Comparison of ENCODE assay signal across 16 cellular contexts in the genomic region with DNA sequence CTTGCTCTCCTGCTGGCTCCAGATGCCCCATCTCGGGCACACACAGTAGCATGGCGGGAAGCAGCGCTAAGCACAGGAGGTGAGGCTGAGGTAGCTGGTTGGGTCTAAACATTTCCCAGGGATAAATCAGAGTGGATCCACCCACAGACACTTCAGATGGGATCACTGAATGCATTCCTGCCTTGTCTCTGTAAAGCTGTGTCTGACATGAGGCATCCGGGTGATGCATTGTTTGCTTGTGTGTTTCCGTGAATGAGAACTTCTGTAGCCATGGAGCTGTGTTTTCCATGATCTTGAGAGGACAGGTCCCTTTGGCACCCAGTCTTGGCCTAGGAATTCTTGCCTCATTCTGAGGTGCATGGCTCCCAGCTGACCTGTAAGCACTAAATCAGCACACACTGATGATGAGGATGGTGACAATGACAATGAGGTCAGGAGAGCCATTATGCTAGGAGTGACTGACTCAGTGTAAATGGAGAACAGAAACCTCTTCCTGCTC. TPM values are rescaled to one million over a fixed set of nuclear protein-coding genes. Genes with fewer than 3 reads are reported as not detected.
DNase-seq lines count a peak whose midpoint lies in the region; ATAC-seq and TF ChIP-seq lines count a peak whose summit lies in the region.
"Had no signal": no experiment of that assay in that cellular context is flagged by ENCODE, and none has a peak within 500 bp of the region (broad histone marks: within the 10 kb centered on the region; RNA-seq: fewer than 3 reads in every experiment).

No MANE protein-coding gene starts in this region.

- H3K27me3 ChIP-seq in Caco-2 (replicated peaks; ENCODE audit: control insufficient read depth, insufficient read depth, low read length) (no peaks in the 10 kb centered on the region), breast epithelium (no peaks in the 10 kb centered on the region)

- H3K9me3 ChIP-seq in Caco-2 (no peaks in the 10 kb centered on the region), breast epithelium (no peaks in the 10 kb centered on the region)
- H3K9me3 ChIP-seq: suprapubic skin had no signal

- intact Hi-C loops in Caco-2 (cut with micrococcal nuclease; ENCODE audit: unreplicated experiment) = loop anchor here (5.0 kb wide), 1 partner anchor 49 kb away; no protein-coding TSS in a partner anchor
- intact Hi-C loops in breast epithelium (cut with DNase I; ENCODE audit: low total_unique reads) = no loop called here

- no peak overlapping the region for H3K4me3 ChIP-seq in Caco-2 (ENCODE audit: low read depth, low read length)
- no peak overlapping the region for H3K4me3 ChIP-seq in breast epithelium
- H3K4me3 ChIP-seq: suprapubic skin had no signal

- TF ChIP-seq CTCF in Caco-2 (IDR thresholded peaks at IDR 0.05; ENCODE audit: insufficient read depth in 1 of 2, low read depth in 1 of 2, low read length in 1 of 2, severe bottlenecking in 1 of 2, unreplicated experiment in 1 of 2) (no peak), breast epithelium (IDR thresholded peaks at IDR 0.05) (no peak), mesothelial cell of epicardium (IDR thresholded peaks at IDR 0.05; ENCODE audit: unreplicated experiment) (no peak)

- no peaks in the 10 kb centered on the region for H3K36me3 Mint-ChIP-seq in Caco-2 (ENCODE audit: insufficient read depth, unreplicated experiment)
- no peaks in the 10 kb centered on the region for H3K36me3 Mint-ChIP-seq in mesothelial cell of epicardium
- H3K36me3 Mint-ChIP-seq in activated naive CD8-positive, alpha-beta T cell treated with anti-CD3 and anti-CD28 coated beads, Interleukin-2, amount 50 U/mL, for 24 hours (ENCODE audit: low read depth) = no peaks in the 10 kb centered on the region
- H3K36me3 Mint-ChIP-seq: naive B cell had no signal

- CTCF ChIA-PET in Caco-2 (lab: Charles Lee) = interaction anchor here (0.7 to 2.0 kb wide), 4 partner anchors 11 to 54 kb away, joined by 3 to 11 read pairs (median 4); no protein-coding TSS in a partner anchor

- H3K4me1 Mint-ChIP-seq in Caco-2 (ENCODE audit: low read depth, unreplicated experiment) (peaks cover 41% of the 10 kb centered on the region), mesothelial cell of epicardium (peaks cover 60% of the 10 kb centered on the region)
- H3K4me1 Mint-ChIP-seq in activated naive CD8-positive, alpha-beta T cell treated with anti-CD3 and anti-CD28 coated beads, Interleukin-2, amount 50 U/mL, for 24 hours = no peaks in the 10 kb centered on the region
- H3K4me1 Mint-ChIP-seq: activated CD4-positive, alpha-beta memory T cell treated with anti-CD3 and anti-CD28 coated beads, Interleukin-2, amount 10 ng/mL, durations not matched to agents 7 days and 5 days; naive B cell had no signal

- H3K27ac ChIP-seq in breast epithelium = peak overlapping the region; percentile 71 to 77
- H3K27ac ChIP-seq: suprapubic skin had no signal

- H3K27me3 Mint-ChIP-seq in Caco-2 (ENCODE audit: insufficient read depth, unreplicated experiment) (no peaks in the 10 kb centered on the region), mesothelial cell of epicardium (ENCODE audit: low read depth) (no peaks in the 10 kb centered on the region)
- peaks cover 18% of the 10 kb centered on the region for H3K27me3 Mint-ChIP-seq in activated naive CD8-positive, alpha-beta T cell treated with anti-CD3 and anti-CD28 coated beads, Interleukin-2, amount 50 U/mL, for 24 hours

- DNase-seq in Caco-2 (no peak), HPDE6-E6E7 (ENCODE audit: extremely low spot score) (peak; percentile 56), breast epithelium (ENCODE audit: low spot score in 2 of 2) (peak in 1 of 2 donors; percentile 57), mesothelial cell of epicardium (ENCODE audit: low spot score in 2 of 2, unreplicated experiment in 2 of 2) (no peak), foreskin melanocyte (no peak)
- no peak for DNase-seq in activated CD8-positive, alpha-beta memory T cell treated with anti-CD3 and anti-CD28 coated beads, Interleukin-2, amount 50 U/mL, for 48 hours
- no peak for DNase-seq in activated naive CD8-positive, alpha-beta T cell treated with anti-CD3 and anti-CD28 coated beads, Interleukin-2, amount 50 U/mL, for 24 hours
- DNase-seq: activated CD4-positive, alpha-beta memory T cell treated with anti-CD3 and anti-CD28 coated beads, Interleukin-2, amount 10 ng/mL, durations not matched to agents 7 days and 5 days; activated gamma-delta T cell treated with Interleukin-2 at 50 U/mL for 16 hours; CD4-positive, alpha-beta T cell; naive B cell; T1000 had no signal

- POLR2A ChIA-PET in Caco-2 (lab: Charles Lee) = no interaction called here

- H3K4me1 ChIP-seq in Caco-2 (peaks cover 46% of the 10 kb centered on the region), breast epithelium (no peaks in the 10 kb centered on the region)

- H3K27ac Mint-ChIP-seq in Caco-2 (ENCODE audit: unreplicated experiment) (peak overlapping the region; percentile 50), mesothelial cell of epicardium (peak overlapping the region; percentile 94)
- H3K27ac Mint-ChIP-seq in activated naive CD8-positive, alpha-beta T cell treated with anti-CD3 and anti-CD28 coated beads, Interleukin-2, amount 50 U/mL, for 24 hours = no peak overlapping the region
- H3K27ac Mint-ChIP-seq: activated CD4-positive, alpha-beta memory T cell treated with anti-CD3 and anti-CD28 coated beads, Interleukin-2, amount 10 ng/mL, durations not matched to agents 7 days and 5 days; CD4-positive, alpha-beta T cell; naive B cell had no signal

- H3K9me3 Mint-ChIP-seq in Caco-2 (ENCODE audit: unreplicated experiment) = no peaks in the 10 kb centered on the region
- no peaks in the 10 kb centered on the region for H3K9me3 Mint-ChIP-seq in mesothelial cell of epicardium
- no peaks in the 10 kb centered on the region for H3K9me3 Mint-ChIP-seq in activated naive CD8-positive, alpha-beta T cell treated with anti-CD3 and anti-CD28 coated beads, Interleukin-2, amount 50 U/mL, for 24 hours
- H3K9me3 Mint-ChIP-seq: activated CD4-positive, alpha-beta memory T cell treated with anti-CD3 and anti-CD28 coated beads, Interleukin-2, amount 10 ng/mL, durations not matched to agents 7 days and 5 days; CD4-positive, alpha-beta T cell; naive B cell had no signal

- ATAC-seq in activated naive CD8-positive, alpha-beta T cell treated with anti-CD3 and anti-CD28 coated beads, Interleukin-2, amount 50 U/mL, for 24 hours = no peak
- no peak for ATAC-seq in GM21390 (IDR thresholded peaks at IDR 0.05; ENCODE audit: unreplicated experiment)

- TF ChIP-seq POLR2A in breast epithelium (IDR thresholded peaks at IDR 0.05) = no peak

- H3K4me3 Mint-ChIP-seq in Caco-2 (ENCODE audit: unreplicated experiment) (peak overlapping the region; percentile 24), mesothelial cell of epicardium (no peak overlapping the region)
- H3K4me3 Mint-ChIP-seq in activated naive CD8-positive, alpha-beta T cell treated with anti-CD3 and anti-CD28 coated beads, Interleukin-2, amount 50 U/mL, for 24 hours = no peak overlapping the region
- H3K4me3 Mint-ChIP-seq: activated CD4-positive, alpha-beta memory T cell treated with anti-CD3 and anti-CD28 coated beads, Interleukin-2, amount 10 ng/mL, durations not matched to agents 7 days and 5 days; CD4-positive, alpha-beta T cell; naive B cell had no signal

- BruUV-seq in Caco-2 (replicated peaks; lab: Mats Ljungman, UMichigan) = no TSS peak

- no peaks in the 10 kb centered on the region for H3K36me3 ChIP-seq in Caco-2 (ENCODE audit: control insufficient read depth, insufficient read depth, low read length)
- H3K36me3 ChIP-seq in breast epithelium = no peaks in the 10 kb centered on the region
- H3K36me3 ChIP-seq: suprapubic skin had no signal

RNA-seq across cellular contexts. Expression of gene KRT75, which starts 6.7 kb away (rescaled TPM):
- total RNA-seq in Caco-2 (2022) = not detected in 2 replicates
- not detected for total RNA-seq in breast epithelium
- not detected in 3 replicates for total RNA-seq in mesothelial cell of epicardium
- total RNA-seq: activated CD4-positive, alpha-beta memory T cell treated with anti-CD3 and anti-CD28 coated beads, Interleukin-2, amount 10 ng/mL, durations not matched to agents 7 days and 5 days; CD4-positive, alpha-beta T cell; fibroblast of villous mesenchyme; skeletal muscle tissue had no signal

RNA-seq across cellular contexts. Expression of gene KRT6B, which starts 11.1 kb away (rescaled TPM):
- total RNA-seq in Caco-2 (2022) (not detected in 2 replicates), breast epithelium (10 to 100 TPM in 2 of 3 donors, not detected in 1; 42.0 to 69.2 TPM), mesothelial cell of epicardium (not detected in 3 replicates)
- total RNA-seq: activated CD4-positive, alpha-beta memory T cell treated with anti-CD3 and anti-CD28 coated beads, Interleukin-2, amount 10 ng/mL, durations not matched to agents 7 days and 5 days; CD4-positive, alpha-beta T cell; fibroblast of villous mesenchyme; skeletal muscle tissue had no signal

RNA-seq across cellular contexts. Expression of gene KRT6C, which starts 32.7 kb away (rescaled TPM):
- total RNA-seq in Caco-2 (2022) (not detected in 2 replicates), breast epithelium (not detected), mesothelial cell of epicardium (not detected in 3 replicates)
- total RNA-seq: activated CD4-positive, alpha-beta memory T cell treated with anti-CD3 and anti-CD28 coated beads, Interleukin-2, amount 10 ng/mL, durations not matched to agents 7 days and 5 days; CD4-positive, alpha-beta T cell; fibroblast of villous mesenchyme; skeletal muscle tissue had no signal

RNA-seq across cellular contexts. Expression of gene KRT82, which starts 34.7 kb away (rescaled TPM):
- total RNA-seq in Caco-2 (2022) = not detected in 2 replicates
- total RNA-seq in breast epithelium = not detected
- total RNA-seq in mesothelial cell of epicardium = not detected in 3 replicates
- total RNA-seq: activated CD4-positive, alpha-beta memory T cell treated with anti-CD3 and anti-CD28 coated beads, Interleukin-2, amount 10 ng/mL, durations not matched to agents 7 days and 5 days; CD4-positive, alpha-beta T cell; fibroblast of villous mesenchyme; skeletal muscle tissue had no signal

RNA-seq across cellular contexts. Expression of gene KRT6A, which starts 52.2 kb away (rescaled TPM):
- 0.14 TPM in 1 of 2 replicates, not detected in the other for total RNA-seq in Caco-2 (2022)
- total RNA-seq in breast epithelium = 1 to 10 TPM in 1 of 3 donors, under 1 TPM in 1, not detected in 1; 0.33 to 3.1 TPM
- total RNA-seq in mesothelial cell of epicardium = 1.2 TPM in 1 of 3 replicates, not detected in the others
- total RNA-seq: activated CD4-positive, alpha-beta memory T cell treated with anti-CD3 and anti-CD28 coated beads, Interleukin-2, amount 10 ng/mL, durations not matched to agents 7 days and 5 days; CD4-positive, alpha-beta T cell; fibroblast of villous mesenchyme had no signal
